ENCODE assay signal across 11 cellular contexts in the genomic region with DNA sequence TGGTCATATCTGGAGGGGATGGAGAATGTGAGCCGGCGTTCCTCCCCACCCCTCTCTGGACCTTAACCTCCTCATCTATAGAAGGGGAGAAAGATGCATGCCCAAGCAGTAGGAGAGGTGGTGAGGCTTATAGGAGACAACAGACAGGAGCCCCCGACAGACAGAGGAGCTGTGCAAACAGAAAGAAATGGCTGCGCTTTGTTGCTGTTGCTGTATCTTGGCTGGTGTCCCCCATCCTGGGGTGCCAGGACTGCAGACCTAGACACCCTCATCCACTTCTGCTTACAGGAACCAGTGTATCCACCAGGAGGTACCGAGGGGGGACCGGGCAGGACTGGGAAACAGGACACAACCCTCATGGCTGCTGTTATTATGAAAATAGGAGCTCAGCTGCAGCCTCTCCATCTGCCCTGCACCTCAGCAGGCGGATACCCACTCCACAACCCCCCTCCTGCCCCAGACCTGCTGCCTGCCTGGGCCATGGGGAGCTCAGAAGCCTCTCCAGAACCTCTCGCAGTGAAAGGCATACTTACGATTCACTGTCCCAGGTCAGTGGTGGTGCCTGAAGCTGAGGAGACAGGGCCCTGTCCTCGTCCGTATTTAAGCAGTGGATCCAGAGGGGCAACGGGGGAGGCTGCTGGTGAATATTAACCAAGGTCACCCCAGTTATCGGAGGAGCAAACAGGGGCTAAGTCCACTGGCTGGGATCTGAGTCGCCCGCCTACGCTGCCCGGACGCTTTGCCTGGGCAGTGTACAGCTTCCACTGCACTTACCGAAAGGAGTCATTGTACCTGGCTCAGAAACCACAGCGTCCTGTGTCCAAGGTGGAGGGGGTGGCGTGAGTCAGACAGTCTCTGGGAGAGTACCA. TPM values are rescaled to one million over a fixed set of nuclear protein-coding genes. Genes with fewer than 3 reads are reported as not detected.
DNase-seq lines count a peak whose midpoint lies in the region; ATAC-seq, FAIRE-seq and TF ChIP-seq lines count a peak whose summit lies in the region.
"Had no signal": no experiment of that assay in that cellular context is flagged by ENCODE, and none has a peak within 500 bp of the region (broad histone marks: within the 10 kb centered on the region; RNA-seq: fewer than 3 reads in every experiment).

A gene (minus strand): TSS at position 576 of the 869 bp plus-strand sequence. CDS start 5,365 bp downstream, outside the sequence.

- H4K20me1 ChIP-seq in BLaER1 treated with 17β-estradiol and CSF1 and Interleukin-3, amounts not matched to agents 10 nM and 100 nM: no peaks in the 10 kb centered on the region

- TF ChIP-seq CTCF in bronchial epithelial cell (IDR thresholded peaks at IDR 0.05; ENCODE audit: insufficient read depth, low read length, severe bottlenecking): no peak
- no peak for TF ChIP-seq CTCF in gastrocnemius medialis (IDR thresholded peaks at IDR 0.05 in 4 of 5, conservative IDR thresholded peaks at IDR 0.05 in 1 of 5)

- in situ Hi-C loops in gastrocnemius medialis (cut with MboI; ENCODE audit: low sequenced_read_pairs in 4 of 4): no loop called here

- H3K4me2 ChIP-seq in BLaER1 treated with 17β-estradiol and CSF1 and Interleukin-3, amounts not matched to agents 10 nM and 100 nM: peak within 1 kb of the TSS in 6 of 11 experiments; percentile 81 to 98 (median 97); a peak in 11 of 22 replicates

- TF ChIP-seq POLR2A in gastrocnemius medialis (IDR thresholded peaks at IDR 0.05): no peak

- peak; percentile 56 for DNase-seq in HuH-7.5 (ENCODE audit: low spot score)
- DNase-seq in bronchial epithelial cell (ENCODE audit: low read depth): peak; percentile 92
- no peak for DNase-seq in dermis blood vessel endothelial cell
- no peak for DNase-seq in middle frontal gyrus (ENCODE audit: extremely low spot score, low spot score)
- no peak for DNase-seq in NCI-H146 treated with DMSO at 0.1 percent for 48 hours (lab: John Stamatoyannopoulos, UW; ENCODE audit: unreplicated experiment)
- no peak for DNase-seq in gastrocnemius medialis
- DNase-seq: GDM1, NCI-H1436 had no signal

- H3K27me3 ChIP-seq in BLaER1 treated with 17β-estradiol and CSF1 and Interleukin-3, amounts not matched to agents 10 nM and 100 nM: no peaks in the 10 kb centered on the region
- H3K27me3 ChIP-seq in bronchial epithelial cell (ENCODE audit: control insufficient read depth, insufficient read depth, low read length) (no peaks in the 10 kb centered on the region), mononuclear cell (ENCODE audit: insufficient read depth, low read length) (no peaks in the 10 kb centered on the region), gastrocnemius medialis (no peaks in the 10 kb centered on the region)

- peaks cover 0 to under 1% (median 0%) of the 10 kb centered on the region in 11 experiments; a peak in 1 of 22 replicates for H3K9me3 ChIP-seq in BLaER1 treated with 17β-estradiol and CSF1 and Interleukin-3, amounts not matched to agents 10 nM and 100 nM (replicated peaks in 1 of 11)
- no peaks in the 10 kb centered on the region for H3K9me3 ChIP-seq in mononuclear cell (ENCODE audit: low read depth, low read length)
- no peaks in the 10 kb centered on the region for H3K9me3 ChIP-seq in gastrocnemius medialis

- ATAC-seq in gastrocnemius medialis: no peak

- H3K27ac ChIP-seq in BLaER1 treated with 17β-estradiol and CSF1 and Interleukin-3, amounts not matched to agents 10 nM and 100 nM: peak within 1 kb of the TSS in 10 of 11 experiments; percentile 45 to 97 (median 88); a peak in 15 of 22 replicates
- no peak within 1 kb of the TSS for H3K27ac ChIP-seq in gastrocnemius medialis

- peaks cover 0 to 30% (median 0%) of the 10 kb centered on the region in 11 experiments; a peak in 5 of 22 replicates for H3K36me3 ChIP-seq in BLaER1 treated with 17β-estradiol and CSF1 and Interleukin-3, amounts not matched to agents 10 nM and 100 nM
- H3K36me3 ChIP-seq in bronchial epithelial cell (ENCODE audit: control insufficient read depth, insufficient read depth, low read length) (no peaks in the 10 kb centered on the region), gastrocnemius medialis (no peaks in the 10 kb centered on the region)

- peak within 1 kb of the TSS in 4 of 10 experiments; percentile 55 to 66 (median 64); a peak in 8 of 20 replicates for H3K4me3 ChIP-seq in BLaER1 treated with 17β-estradiol and CSF1 and Interleukin-3, amounts not matched to agents 10 nM and 100 nM
- H3K4me3 ChIP-seq in bronchial epithelial cell (ENCODE audit: low read depth, low read length) (no peak within 1 kb of the TSS), mononuclear cell (ENCODE audit: low read length) (peak within 1 kb of the TSS; percentile 56), gastrocnemius medialis (no peak within 1 kb of the TSS)

- peak; percentile 36 for FAIRE-seq in bronchial epithelial cell (lab: Jason Lieb, UNC)

- peak within 1 kb of the TSS in 5 of 11 experiments; percentile 71 to 89 (median 85); a peak in 9 of 22 replicates for H3K9ac ChIP-seq in BLaER1 treated with 17β-estradiol and CSF1 and Interleukin-3, amounts not matched to agents 10 nM and 100 nM

- intact Hi-C loops in gastrocnemius medialis (cut with DNase I; ENCODE audit: low total_unique reads): no loop called here

- H3K4me1 ChIP-seq in BLaER1 treated with 17β-estradiol and CSF1 and Interleukin-3, amounts not matched to agents 10 nM and 100 nM: peaks cover 14 to 99% (median 85%) of the 10 kb centered on the region in 10 experiments; a peak in 18 of 20 replicates
- H3K4me1 ChIP-seq in mononuclear cell (ENCODE audit: insufficient read depth, low read length): peaks cover 89% of the 10 kb centered on the region
- H3K4me1 ChIP-seq in gastrocnemius medialis: no peaks in the 10 kb centered on the region

RNA-seq across cellular contexts. Expression of the gene that starts here (rescaled TPM):
- total RNA-seq in bronchial epithelial cell (0.26 and 0.51 TPM in 2 replicates), mononuclear cell (453 TPM), dermis blood vessel endothelial cell (0.23 and 0.51 TPM in 2 replicates), gastrocnemius medialis (100 to 1,000 TPM in 1 of 4 donors, 10 to 100 TPM in 1, 1 to 10 TPM in 1, under 1 TPM in 1; 0.56 to 135 (median 29.2) TPM)
- total RNA-seq: fibroblast of villous mesenchyme had no signal

Comparison
In these comparisons a context has a peak if more than half of its experiments do, and no peak if none do; other contexts are left out.
1. Peak in DNase-seq in bronchial epithelial cell; RNA of the gene not detected or under 1 TPM.
2. H3K27ac ChIP-seq: peak in BLaER1 treated with 17β-estradiol and CSF1 and Interleukin-3, amounts not matched to agents 10 nM and 100 nM (10 of 11); none in gastrocnemius medialis (0 of 4).